In the genomic region with DNA sequence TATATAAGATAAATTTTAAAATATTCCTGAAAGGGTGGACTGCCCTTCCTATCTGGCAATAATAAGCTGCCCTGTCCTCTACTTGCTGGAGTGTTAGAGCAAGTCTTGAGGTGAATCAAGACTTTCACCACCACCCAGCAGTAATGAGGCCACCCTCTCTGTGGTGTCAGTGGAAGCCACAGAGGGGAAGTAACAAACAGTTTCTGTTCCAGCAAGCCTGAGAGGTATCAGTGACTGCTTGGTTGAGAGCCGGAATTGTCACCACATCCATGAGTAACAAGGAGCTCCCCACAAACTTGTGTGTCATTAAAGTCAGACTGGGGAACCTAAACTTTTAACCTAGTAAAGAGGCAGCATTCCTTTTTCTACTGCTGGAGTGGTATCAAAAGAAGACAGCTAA, we compare ENCODE assay signal across 1 cellular context.
A peak's percentile ranks its signal among the peaks of the same experiment; 100 is the strongest.
TF ChIP-seq lines count a peak whose summit lies in the region.

No MANE protein-coding gene starts in this region.

TF ChIP-seq in GM12878, 131 proteins besides CTCF, POLR2A, EP300 and RAD21 (continued from another document):
- TF ChIP-seq POU2F2 (IDR thresholded peaks at IDR 0.05; ENCODE audit: borderline replicate concordance, low read depth, low read length) (peak; percentile 13; the same call in 1 of the 3 replicates), YBX1 (IDR thresholded peaks at IDR 0.05) (no peak), BACH1 (IDR thresholded peaks at IDR 0.05; ENCODE audit: borderline replicate concordance) (peak; percentile 91; the same call in 1 of the 2 replicates), SMARCA5 (IDR thresholded peaks at IDR 0.05) (peak; percentile 87), ZSCAN29 (IDR thresholded peaks at IDR 0.05) (no peak), FOXK2 (IDR thresholded peaks at IDR 0.05) (no peak), CREM (IDR thresholded peaks at IDR 0.05; ENCODE audit: low read depth) (no peak), BHLHE40 (IDR thresholded peaks at IDR 0.05; ENCODE audit: borderline replicate concordance in 1 of 2, low read depth in 2 of 2, low read length in 1 of 2) (peak; percentile 11 to 67; a peak in 3 of 4 replicates), KDM1A (IDR thresholded peaks at IDR 0.05; ENCODE audit: borderline replicate concordance) (no peak), HDAC2 (IDR thresholded peaks at IDR 0.05) (no peak), ZNF24 (IDR thresholded peaks at IDR 0.05) (0 out of 2 replicates have a peak, but pooled peaks have one; percentile 30), ZBED1 (IDR thresholded peaks at IDR 0.05; ENCODE audit: borderline replicate concordance) (no peak), FOXM1 (IDR thresholded peaks at IDR 0.05; ENCODE audit: low read depth, low read length) (no peak), RUNX3 (IDR thresholded peaks at IDR 0.05; ENCODE audit: low read length) (peak; percentile 85), ATF7 (IDR thresholded peaks at IDR 0.05; ENCODE audit: low read depth) (peak; percentile 79), CBX3 (IDR thresholded peaks at IDR 0.05; ENCODE audit: borderline replicate concordance, low read depth) (no peak), RB1 (IDR thresholded peaks at IDR 0.05; ENCODE audit: borderline replicate concordance) (no peak), MTA2 (IDR thresholded peaks at IDR 0.05; ENCODE audit: low read depth) (peak; percentile 98), NFIC (IDR thresholded peaks at IDR 0.05; ENCODE audit: low read depth, low read length) (peak; percentile 19; the same call in 1 of the 2 replicates), KLF5 (IDR thresholded peaks at IDR 0.05; ENCODE audit: partially characterized antibody) (no peak), ZNF217 (IDR thresholded peaks at IDR 0.05) (0 out of 2 replicates have a peak, but pooled peaks have one; percentile 19), SPI1 (IDR thresholded peaks at IDR 0.05; ENCODE audit: borderline replicate concordance, insufficient read depth, low read depth, low read length) (peak; percentile 86), RELA (IDR thresholded peaks at IDR 0.05; ENCODE audit: borderline replicate concordance, partially characterized antibody) (no peak), RBBP5 (conservative IDR thresholded peaks at IDR 0.05) (no peak), IRF4 (IDR thresholded peaks at IDR 0.05; ENCODE audit: low read depth, low read length) (0 out of 2 replicates have a peak, but pooled peaks have one; percentile 21), CHD2 (IDR thresholded peaks at IDR 0.05; ENCODE audit: borderline replicate concordance, low read depth, low read length) (peak; percentile 53; the same call in 1 of the 2 replicates), EED (IDR thresholded peaks at IDR 0.05; ENCODE audit: low read depth) (no peak), CBX5 (IDR thresholded peaks at IDR 0.05; ENCODE audit: low read depth) (0 out of 2 replicates have a peak, but pooled peaks have one; percentile 27), BCL11A (IDR thresholded peaks at IDR 0.05; ENCODE audit: low read depth, low read length) (peak; percentile 94), GABPA (IDR thresholded peaks at IDR 0.05; ENCODE audit: low read depth) (no peak), YY1 (IDR thresholded peaks at IDR 0.05; ENCODE audit: low read depth, low read length) (no peak), ZZZ3 (IDR thresholded peaks at IDR 0.05; ENCODE audit: control insufficient read depth, insufficient read length, low read depth) (no peak), KAT2A (conservative IDR thresholded peaks at IDR 0.05; ENCODE audit: control insufficient read depth, low read depth, low read length) (no peak), TARDBP (IDR thresholded peaks at IDR 0.05; ENCODE audit: borderline replicate concordance) (no peak)
- TF ChIP-seq, protein P1, sequence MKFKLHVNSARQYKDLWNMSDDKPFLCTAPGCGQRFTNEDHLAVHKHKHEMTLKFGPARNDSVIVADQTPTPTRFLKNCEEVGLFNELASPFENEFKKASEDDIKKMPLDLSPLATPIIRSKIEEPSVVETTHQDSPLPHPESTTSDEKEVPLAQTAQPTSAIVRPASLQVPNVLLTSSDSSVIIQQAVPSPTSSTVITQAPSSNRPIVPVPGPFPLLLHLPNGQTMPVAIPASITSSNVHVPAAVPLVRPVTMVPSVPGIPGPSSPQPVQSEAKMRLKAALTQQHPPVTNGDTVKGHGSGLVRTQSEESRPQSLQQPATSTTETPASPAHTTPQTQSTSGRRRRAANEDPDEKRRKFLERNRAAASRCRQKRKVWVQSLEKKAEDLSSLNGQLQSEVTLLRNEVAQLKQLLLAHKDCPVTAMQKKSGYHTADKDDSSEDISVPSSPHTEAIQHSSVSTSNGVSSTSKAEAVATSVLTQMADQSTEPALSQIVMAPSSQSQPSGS (IDR thresholded peaks at IDR 0.05; ENCODE audit: low read length), result no peak
- TF ChIP-seq, protein P2, sequence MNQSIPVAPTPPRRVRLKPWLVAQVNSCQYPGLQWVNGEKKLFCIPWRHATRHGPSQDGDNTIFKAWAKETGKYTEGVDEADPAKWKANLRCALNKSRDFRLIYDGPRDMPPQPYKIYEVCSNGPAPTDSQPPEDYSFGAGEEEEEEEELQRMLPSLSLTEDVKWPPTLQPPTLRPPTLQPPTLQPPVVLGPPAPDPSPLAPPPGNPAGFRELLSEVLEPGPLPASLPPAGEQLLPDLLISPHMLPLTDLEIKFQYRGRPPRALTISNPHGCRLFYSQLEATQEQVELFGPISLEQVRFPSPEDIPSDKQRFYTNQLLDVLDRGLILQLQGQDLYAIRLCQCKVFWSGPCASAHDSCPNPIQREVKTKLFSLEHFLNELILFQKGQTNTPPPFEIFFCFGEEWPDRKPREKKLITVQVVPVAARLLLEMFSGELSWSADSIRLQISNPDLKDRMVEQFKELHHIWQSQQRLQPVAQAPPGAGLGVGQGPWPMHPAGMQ (IDR thresholded peaks at IDR 0.05; ENCODE audit: borderline replicate concordance), result no peak
- TF ChIP-seq, protein P3, sequence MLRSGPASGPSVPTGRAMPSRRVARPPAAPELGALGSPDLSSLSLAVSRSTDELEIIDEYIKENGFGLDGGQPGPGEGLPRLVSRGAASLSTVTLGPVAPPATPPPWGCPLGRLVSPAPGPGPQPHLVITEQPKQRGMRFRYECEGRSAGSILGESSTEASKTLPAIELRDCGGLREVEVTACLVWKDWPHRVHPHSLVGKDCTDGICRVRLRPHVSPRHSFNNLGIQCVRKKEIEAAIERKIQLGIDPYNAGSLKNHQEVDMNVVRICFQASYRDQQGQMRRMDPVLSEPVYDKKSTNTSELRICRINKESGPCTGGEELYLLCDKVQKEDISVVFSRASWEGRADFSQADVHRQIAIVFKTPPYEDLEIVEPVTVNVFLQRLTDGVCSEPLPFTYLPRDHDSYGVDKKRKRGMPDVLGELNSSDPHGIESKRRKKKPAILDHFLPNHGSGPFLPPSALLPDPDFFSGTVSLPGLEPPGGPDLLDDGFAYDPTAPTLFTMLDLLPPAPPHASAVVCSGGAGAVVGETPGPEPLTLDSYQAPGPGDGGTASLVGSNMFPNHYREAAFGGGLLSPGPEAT (IDR thresholded peaks at IDR 0.05; ENCODE audit: low read depth), result peak; percentile 76; the same call in 1 of the 2 replicates
- TF ChIP-seq, protein P4, sequence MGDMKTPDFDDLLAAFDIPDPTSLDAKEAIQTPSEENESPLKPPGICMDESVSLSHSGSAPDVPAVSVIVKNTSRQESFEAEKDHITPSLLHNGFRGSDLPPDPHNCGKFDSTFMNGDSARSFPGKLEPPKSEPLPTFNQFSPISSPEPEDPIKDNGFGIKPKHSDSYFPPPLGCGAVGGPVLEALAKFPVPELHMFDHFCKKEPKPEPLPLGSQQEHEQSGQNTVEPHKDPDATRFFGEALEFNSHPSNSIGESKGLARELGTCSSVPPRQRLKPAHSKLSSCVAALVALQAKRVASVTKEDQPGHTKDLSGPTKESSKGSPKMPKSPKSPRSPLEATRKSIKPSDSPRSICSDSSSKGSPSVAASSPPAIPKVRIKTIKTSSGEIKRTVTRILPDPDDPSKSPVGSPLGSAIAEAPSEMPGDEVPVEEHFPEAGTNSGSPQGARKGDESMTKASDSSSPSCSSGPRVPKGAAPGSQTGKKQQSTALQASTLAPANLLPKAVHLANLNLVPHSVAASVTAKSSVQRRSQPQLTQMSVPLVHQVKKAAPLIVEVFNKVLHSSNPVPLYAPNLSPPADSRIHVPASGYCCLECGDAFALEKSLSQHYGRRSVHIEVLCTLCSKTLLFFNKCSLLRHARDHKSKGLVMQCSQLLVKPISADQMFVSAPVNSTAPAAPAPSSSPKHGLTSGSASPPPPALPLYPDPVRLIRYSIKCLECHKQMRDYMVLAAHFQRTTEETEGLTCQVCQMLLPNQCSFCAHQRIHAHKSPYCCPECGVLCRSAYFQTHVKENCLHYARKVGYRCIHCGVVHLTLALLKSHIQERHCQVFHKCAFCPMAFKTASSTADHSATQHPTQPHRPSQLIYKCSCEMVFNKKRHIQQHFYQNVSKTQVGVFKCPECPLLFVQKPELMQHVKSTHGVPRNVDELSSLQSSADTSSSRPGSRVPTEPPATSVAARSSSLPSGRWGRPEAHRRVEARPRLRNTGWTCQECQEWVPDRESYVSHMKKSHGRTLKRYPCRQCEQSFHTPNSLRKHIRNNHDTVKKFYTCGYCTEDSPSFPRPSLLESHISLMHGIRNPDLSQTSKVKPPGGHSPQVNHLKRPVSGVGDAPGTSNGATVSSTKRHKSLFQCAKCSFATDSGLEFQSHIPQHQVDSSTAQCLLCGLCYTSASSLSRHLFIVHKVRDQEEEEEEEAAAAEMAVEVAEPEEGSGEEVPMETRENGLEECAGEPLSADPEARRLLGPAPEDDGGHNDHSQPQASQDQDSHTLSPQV (IDR thresholded peaks at IDR 0.05), result no peak
- TF ChIP-seq, protein P5, sequence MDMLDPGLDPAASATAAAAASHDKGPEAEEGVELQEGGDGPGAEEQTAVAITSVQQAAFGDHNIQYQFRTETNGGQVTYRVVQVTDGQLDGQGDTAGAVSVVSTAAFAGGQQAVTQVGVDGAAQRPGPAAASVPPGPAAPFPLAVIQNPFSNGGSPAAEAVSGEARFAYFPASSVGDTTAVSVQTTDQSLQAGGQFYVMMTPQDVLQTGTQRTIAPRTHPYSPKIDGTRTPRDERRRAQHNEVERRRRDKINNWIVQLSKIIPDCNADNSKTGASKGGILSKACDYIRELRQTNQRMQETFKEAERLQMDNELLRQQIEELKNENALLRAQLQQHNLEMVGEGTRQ (IDR thresholded peaks at IDR 0.05; ENCODE audit: borderline replicate concordance, low read depth, low read length), result no peak
- TF ChIP-seq, protein P6, sequence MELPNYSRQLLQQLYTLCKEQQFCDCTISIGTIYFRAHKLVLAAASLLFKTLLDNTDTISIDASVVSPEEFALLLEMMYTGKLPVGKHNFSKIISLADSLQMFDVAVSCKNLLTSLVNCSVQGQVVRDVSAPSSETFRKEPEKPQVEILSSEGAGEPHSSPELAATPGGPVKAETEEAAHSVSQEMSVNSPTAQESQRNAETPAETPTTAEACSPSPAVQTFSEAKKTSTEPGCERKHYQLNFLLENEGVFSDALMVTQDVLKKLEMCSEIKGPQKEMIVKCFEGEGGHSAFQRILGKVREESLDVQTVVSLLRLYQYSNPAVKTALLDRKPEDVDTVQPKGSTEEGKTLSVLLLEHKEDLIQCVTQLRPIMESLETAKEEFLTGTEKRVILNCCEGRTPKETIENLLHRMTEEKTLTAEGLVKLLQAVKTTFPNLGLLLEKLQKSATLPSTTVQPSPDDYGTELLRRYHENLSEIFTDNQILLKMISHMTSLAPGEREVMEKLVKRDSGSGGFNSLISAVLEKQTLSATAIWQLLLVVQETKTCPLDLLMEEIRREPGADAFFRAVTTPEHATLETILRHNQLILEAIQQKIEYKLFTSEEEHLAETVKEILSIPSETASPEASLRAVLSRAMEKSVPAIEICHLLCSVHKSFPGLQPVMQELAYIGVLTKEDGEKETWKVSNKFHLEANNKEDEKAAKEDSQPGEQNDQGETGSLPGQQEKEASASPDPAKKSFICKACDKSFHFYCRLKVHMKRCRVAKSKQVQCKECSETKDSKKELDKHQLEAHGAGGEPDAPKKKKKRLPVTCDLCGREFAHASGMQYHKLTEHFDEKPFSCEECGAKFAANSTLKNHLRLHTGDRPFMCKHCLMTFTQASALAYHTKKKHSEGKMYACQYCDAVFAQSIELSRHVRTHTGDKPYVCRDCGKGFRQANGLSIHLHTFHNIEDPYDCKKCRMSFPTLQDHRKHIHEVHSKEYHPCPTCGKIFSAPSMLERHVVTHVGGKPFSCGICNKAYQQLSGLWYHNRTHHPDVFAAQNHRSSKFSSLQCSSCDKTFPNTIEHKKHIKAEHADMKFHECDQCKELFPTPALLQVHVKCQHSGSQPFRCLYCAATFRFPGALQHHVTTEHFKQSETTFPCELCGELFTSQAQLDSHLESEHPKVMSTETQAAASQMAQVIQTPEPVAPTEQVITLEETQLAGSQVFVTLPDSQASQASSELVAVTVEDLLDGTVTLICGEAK (IDR thresholded peaks at IDR 0.05; ENCODE audit: borderline replicate concordance), result no peak
- TF ChIP-seq, protein P7, sequence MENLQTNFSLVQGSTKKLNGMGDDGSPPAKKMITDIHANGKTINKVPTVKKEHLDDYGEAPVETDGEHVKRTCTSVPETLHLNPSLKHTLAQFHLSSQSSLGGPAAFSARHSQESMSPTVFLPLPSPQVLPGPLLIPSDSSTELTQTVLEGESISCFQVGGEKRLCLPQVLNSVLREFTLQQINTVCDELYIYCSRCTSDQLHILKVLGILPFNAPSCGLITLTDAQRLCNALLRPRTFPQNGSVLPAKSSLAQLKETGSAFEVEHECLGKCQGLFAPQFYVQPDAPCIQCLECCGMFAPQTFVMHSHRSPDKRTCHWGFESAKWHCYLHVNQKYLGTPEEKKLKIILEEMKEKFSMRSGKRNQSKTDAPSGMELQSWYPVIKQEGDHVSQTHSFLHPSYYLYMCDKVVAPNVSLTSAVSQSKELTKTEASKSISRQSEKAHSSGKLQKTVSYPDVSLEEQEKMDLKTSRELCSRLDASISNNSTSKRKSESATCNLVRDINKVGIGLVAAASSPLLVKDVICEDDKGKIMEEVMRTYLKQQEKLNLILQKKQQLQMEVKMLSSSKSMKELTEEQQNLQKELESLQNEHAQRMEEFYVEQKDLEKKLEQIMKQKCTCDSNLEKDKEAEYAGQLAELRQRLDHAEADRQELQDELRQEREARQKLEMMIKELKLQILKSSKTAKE (IDR thresholded peaks at IDR 0.05; ENCODE audit: low read depth, poor library complexity, severe bottlenecking), result peak; percentile 29
